ENCODE assay signal across 8 cellular contexts in genomic region chrX:154748712-154749339, GRCh38. TPM values are rescaled to one million over a fixed set of nuclear protein-coding genes. Genes with fewer than 3 reads are reported as not detected.
DNase-seq lines count a peak whose midpoint lies in the region; ATAC-seq and TF ChIP-seq lines count a peak whose summit lies in the region.

No MANE protein-coding gene starts in this region.

- H3K36me3 Mint-ChIP-seq in natural killer cell treated with Interleukin-12 subunit alpha and Interleukin-12 subunit beta and Interleukin-15 and Interleukin-18, amount 100 ng/mL, for 72 hours, result no peaks in the 10 kb centered on the region

- H3K27me3 Mint-ChIP-seq in natural killer cell treated with Interleukin-12 subunit alpha and Interleukin-12 subunit beta and Interleukin-15 and Interleukin-18, amount 100 ng/mL, for 72 hours, result peaks cover 0 to 10% of the 10 kb centered on the region in 2 donors

- no peaks in the 10 kb centered on the region for H3K9me3 Mint-ChIP-seq in natural killer cell treated with Interleukin-12 subunit alpha and Interleukin-12 subunit beta and Interleukin-15 and Interleukin-18, amount 100 ng/mL, for 72 hours

- peaks cover 0 to 13% (median 6%) of the 10 kb centered on the region in 3 donors for H3K4me1 ChIP-seq in esophagus squamous epithelium

- intact Hi-C loops in esophagus squamous epithelium (cut with DNase I), result no loop called here

- H3K4me1 Mint-ChIP-seq in natural killer cell treated with Interleukin-12 subunit alpha and Interleukin-12 subunit beta and Interleukin-15 and Interleukin-18, amount 100 ng/mL, for 72 hours (ENCODE audit: low read depth in 2 of 2), result peaks cover 28 to 35% of the 10 kb centered on the region in 2 donors

- H3K27ac Mint-ChIP-seq in natural killer cell treated with Interleukin-12 subunit alpha and Interleukin-12 subunit beta and Interleukin-15 and Interleukin-18, amount 100 ng/mL, for 72 hours, result peak overlapping the region; percentile 59 to 76

- H3K4me3 ChIP-seq in esophagus squamous epithelium, result peak overlapping the region in 1 of 4 donors; percentile 32

- no peaks in the 10 kb centered on the region for H3K36me3 ChIP-seq in esophagus squamous epithelium

- H3K27me3 ChIP-seq in esophagus squamous epithelium, result peaks cover 0 to 28% (median 0%) of the 10 kb centered on the region in 4 donors

- ATAC-seq in HG02870 (IDR thresholded peaks at IDR 0.05; ENCODE audit: unreplicated experiment), result peak; percentile 56
- peak; percentile 73 to 74 for ATAC-seq in natural killer cell treated with Interleukin-12 subunit alpha and Interleukin-12 subunit beta and Interleukin-15 and Interleukin-18, amount 100 ng/mL, for 72 hours

- peak overlapping the region; percentile 87 for H3K4me3 Mint-ChIP-seq in natural killer cell treated with Interleukin-12 subunit alpha and Interleukin-12 subunit beta and Interleukin-15 and Interleukin-18, amount 100 ng/mL, for 72 hours

- peak overlapping the region in 2 of 4 donors; percentile 3 to 46 for H3K27ac ChIP-seq in esophagus squamous epithelium

- peak; percentile 21 for DNase-seq in stimulated activated CD4-positive, alpha-beta T cell treated with anti-CD3 and anti-CD28 coated beads, Interleukin-12 subunit alpha, Interleukin-12 subunit beta, amount 100 ng/mL, for 4 hours
- DNase-seq in stimulated activated CD4-positive, alpha-beta T cell treated with anti-CD3 and anti-CD28 coated beads, Interleukin-4, amount 100 ng/mL, for 1 hour, result no peak
- DNase-seq in NCI-H526 (lab: John Stamatoyannopoulos, UW) (peak; percentile 58 to 85), activated T-cell treated with anti-CD3 and anti-CD28 coated beads for 1 hour (ENCODE audit: low read depth) (peak; percentile 22), esophagus squamous epithelium (lab: John Stamatoyannopoulos, UW) (no peak), 8988T (no peak)
- DNase-seq in natural killer cell treated with Interleukin-12 subunit alpha and Interleukin-12 subunit beta and Interleukin-15 and Interleukin-18, amount 100 ng/mL, for 72 hours (ENCODE audit: low spot score), result no peak

- no peaks in the 10 kb centered on the region for H3K9me3 ChIP-seq in esophagus squamous epithelium

- TF ChIP-seq POLR2A in esophagus squamous epithelium (IDR thresholded peaks at IDR 0.05), result no peak

- WGBS in esophagus squamous epithelium, 2 donors, result 19 to 27% methylated on average over 11 of the region's 11 CpGs

- TF ChIP-seq CTCF in esophagus squamous epithelium (IDR thresholded peaks at IDR 0.05), result peak; percentile 62 to 76 (median 72)

RNA-seq across cellular contexts. Expression of gene GAB3, which starts 2.1 kb away (rescaled TPM):
- total RNA-seq in esophagus squamous epithelium, result 1 to 10 TPM in 3 of 4 donors, under 1 TPM in 1; 0.61 to 4.4 (median 1.8) TPM
- total RNA-seq in natural killer cell treated with Interleukin-12 subunit alpha and Interleukin-12 subunit beta and Interleukin-15 and Interleukin-18, amount 100 ng/mL, for 72 hours, result 10 to 100 TPM; 20.3 to 28.3 TPM

RNA-seq across cellular contexts. Expression of gene DKC1, which starts 13.8 kb away (rescaled TPM):
- 10 to 100 TPM; 41.5 to 86.2 (median 49.5) TPM for total RNA-seq in esophagus squamous epithelium
- total RNA-seq in natural killer cell treated with Interleukin-12 subunit alpha and Interleukin-12 subunit beta and Interleukin-15 and Interleukin-18, amount 100 ng/mL, for 72 hours, result 100 to 1,000 TPM in 1 of 2 donors, 10 to 100 TPM in 1; 91.6 to 173 TPM

RNA-seq across cellular contexts. Expression of gene MPP1, which starts 56.5 kb away (rescaled TPM):
- total RNA-seq in esophagus squamous epithelium, result 10 to 100 TPM in 2 of 4 donors, 1 to 10 TPM in 2; 3.7 to 21.2 (median 13.2) TPM
- total RNA-seq in natural killer cell treated with Interleukin-12 subunit alpha and Interleukin-12 subunit beta and Interleukin-15 and Interleukin-18, amount 100 ng/mL, for 72 hours, result 10 to 100 TPM; 21.0 to 26.6 TPM

Comparison
In these comparisons a context has a peak if more than half of its experiments do, and no peak if none do; other contexts are left out.
1. DNase-seq: peak in stimulated activated CD4-positive, alpha-beta T cell treated with anti-CD3 and anti-CD28 coated beads, Interleukin-12 subunit alpha, Interleukin-12 subunit beta, amount 100 ng/mL, for 4 hours (single experiment), NCI-H526 (2 of 2) and activated T-cell treated with anti-CD3 and anti-CD28 coated beads for 1 hour (single experiment); none in stimulated activated CD4-positive, alpha-beta T cell treated with anti-CD3 and anti-CD28 coated beads, Interleukin-4, amount 100 ng/mL, for 1 hour (single experiment), esophagus squamous epithelium (single experiment), natural killer cell treated with Interleukin-12 subunit alpha and Interleukin-12 subunit beta and Interleukin-15 and Interleukin-18, amount 100 ng/mL, for 72 hours (single experiment) and 8988T (single experiment).